Comparison of ENCODE assay signal across 1 cellular context in genomic region chr14:22189873-22190272, GRCh38.
TF ChIP-seq lines count a peak whose summit lies in the region.

No MANE protein-coding gene starts in this region.

TF ChIP-seq in HepG2, 621 proteins besides CTCF, POLR2A, EP300 and RAD21 (continued from another document):
- TF ChIP-seq ZSCAN5A (CRISPR knock-in tag; IDR thresholded peaks at IDR 0.05; ENCODE audit: borderline replicate concordance) (0 out of 2 replicates have a peak, but pooled peaks have one; percentile 41), HNF4A (CRISPR knock-in tag; IDR thresholded peaks at IDR 0.05) (peak; percentile 46; the same call in 1 of the 2 replicates), SMAD1 (CRISPR knock-in tag; IDR thresholded peaks at IDR 0.05; ENCODE audit: borderline replicate concordance, low read depth) (no peak)
TF ChIP-seq in HepG2: peak in this region for 4.
